9 cellular contexts compared by ENCODE assay signal in the genomic region with DNA sequence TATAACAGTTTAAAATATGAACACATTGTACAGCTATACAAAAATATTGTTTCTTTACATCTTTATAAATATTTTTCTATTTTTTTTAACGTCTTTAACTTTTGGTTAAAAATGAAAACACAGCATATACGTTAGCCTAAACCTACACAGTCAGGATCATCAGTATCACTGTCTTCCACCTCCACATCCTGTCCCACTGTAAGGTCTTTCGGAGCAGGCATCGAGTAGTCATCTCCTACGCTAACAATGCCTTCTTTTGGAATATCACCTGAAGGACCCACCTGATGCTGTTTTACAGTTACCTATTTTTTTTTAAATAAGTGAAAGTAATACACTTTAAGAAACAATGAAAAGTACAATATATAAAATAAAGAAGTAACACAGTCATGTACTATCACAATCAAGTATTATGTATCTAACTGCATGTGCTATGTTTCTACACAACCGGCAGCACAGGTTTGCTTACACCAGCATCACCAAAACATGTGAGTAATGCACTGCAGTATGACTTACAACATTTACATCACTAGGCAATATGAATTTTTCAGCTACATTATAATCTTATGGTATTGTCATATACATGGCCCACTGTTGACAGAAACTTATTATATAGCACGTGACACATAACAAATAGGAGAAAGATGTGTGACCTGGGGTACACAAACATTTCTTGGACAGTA.
A peak's percentile ranks its signal among the peaks of the same experiment; 100 is the strongest.
DNase-seq lines count a peak whose midpoint lies in the region; ATAC-seq, FAIRE-seq and TF ChIP-seq lines count a peak whose summit lies in the region.
"Had no signal": no experiment of that assay in that cellular context is flagged by ENCODE, and none has a peak within 500 bp of the region (broad histone marks: within the 10 kb centered on the region; RNA-seq: fewer than 3 reads in every experiment).

No MANE protein-coding gene starts in this region.

- ATAC-seq in HG02642 (IDR thresholded peaks at IDR 0.05; ENCODE audit: poor library complexity, unreplicated experiment) = peak; percentile 15

- no peak overlapping the region for H3K4me3 ChIP-seq in Karpas-422 (ENCODE audit: low read length)
- no peak overlapping the region for H3K4me3 ChIP-seq in dorsolateral prefrontal cortex

- intact Hi-C loops in activated CD4-positive, alpha-beta T cell treated with anti-CD3 and anti-CD28 coated beads, Interleukin-2, amount 10 ng/mL, durations not matched to agents 24 days and 14 days (cut with micrococcal nuclease) = loop anchor here (1.0 to 5.0 kb wide), 7 partner anchors 7 to 727 kb away; no protein-coding TSS in a partner anchor
- intact Hi-C loops in dorsolateral prefrontal cortex (cut with DNase I) = no loop called here

- H3K4me1 Mint-ChIP-seq in activated CD4-positive, alpha-beta T cell treated with anti-CD3 and anti-CD28 coated beads, Interleukin-2, amount 10 ng/mL, durations not matched to agents 24 days and 14 days = peaks cover 24% of the 10 kb centered on the region

- H3K27me3 ChIP-seq in Karpas-422 (ENCODE audit: low read length) = peaks cover 3% of the 10 kb centered on the region; the same call in 1 of the 2 replicates
- H3K27me3 ChIP-seq in dorsolateral prefrontal cortex = no peaks in the 10 kb centered on the region

- no peak for DNase-seq in GM12891 (ENCODE audit: insufficient read length, low spot score)
- peak; percentile 66 for DNase-seq in activated CD4-positive, alpha-beta T cell treated with anti-CD3 and anti-CD28 coated beads, Interleukin-2, amount 10 ng/mL, durations not matched to agents 24 days and 14 days
- DNase-seq in frontal cortex (ENCODE audit: low spot score in 2 of 2) = no peak
- no peak for DNase-seq in hepatic stellate cell (ENCODE audit: low spot score)
- no peak for DNase-seq in Karpas-422
- no peak for DNase-seq in ecto neural progenitor cell (ENCODE audit: low spot score)
- DNase-seq in dorsolateral prefrontal cortex = no peak

- H3K9me3 ChIP-seq in Karpas-422 (ENCODE audit: low read length) = no peaks in the 10 kb centered on the region

- H2AFZ ChIP-seq in Karpas-422 (ENCODE audit: low read length) = no peak overlapping the region

- H3K4me3 Mint-ChIP-seq in activated CD4-positive, alpha-beta T cell treated with anti-CD3 and anti-CD28 coated beads, Interleukin-2, amount 10 ng/mL, durations not matched to agents 24 days and 14 days = peak overlapping the region; percentile 43

- peaks cover 3% of the 10 kb centered on the region for H3K9me3 Mint-ChIP-seq in activated CD4-positive, alpha-beta T cell treated with anti-CD3 and anti-CD28 coated beads, Interleukin-2, amount 10 ng/mL, durations not matched to agents 24 days and 14 days

- TF ChIP-seq POLR2A in GM12891 (IDR thresholded peaks at IDR 0.05; ENCODE audit: low read depth, low read length) = no peak

- H3K27ac Mint-ChIP-seq in activated CD4-positive, alpha-beta T cell treated with anti-CD3 and anti-CD28 coated beads, Interleukin-2, amount 10 ng/mL, durations not matched to agents 24 days and 14 days = peak overlapping the region; percentile 87

- H3K36me3 Mint-ChIP-seq in activated CD4-positive, alpha-beta T cell treated with anti-CD3 and anti-CD28 coated beads, Interleukin-2, amount 10 ng/mL, durations not matched to agents 24 days and 14 days (ENCODE audit: low read depth) = peaks cover 17% of the 10 kb centered on the region

- H3K9me2 ChIP-seq in Karpas-422 (replicated peaks; ENCODE audit: insufficient read depth, low read length) = no peaks in the 10 kb centered on the region

- no peaks in the 10 kb centered on the region for H4K20me1 ChIP-seq in Karpas-422 (ENCODE audit: insufficient read depth, low read depth, low read length)

- H3K79me2 ChIP-seq in Karpas-422 (ENCODE audit: low read length) = no peaks in the 10 kb centered on the region

- no peaks in the 10 kb centered on the region for H3K4me1 ChIP-seq in Karpas-422 (ENCODE audit: low read length)

- H3K4me2 ChIP-seq in Karpas-422 (ENCODE audit: low read depth, low read length, poor library complexity, severe bottlenecking) = no peak overlapping the region

- TF ChIP-seq CTCF in dorsolateral prefrontal cortex (IDR thresholded peaks at IDR 0.05 in 54 of 56, conservative IDR thresholded peaks at IDR 0.05 in 2 of 56; ENCODE audit: low read depth in 1 of 56, partially characterized antibody in 56 of 56) = no peak

- no peaks in the 10 kb centered on the region for H3K36me3 ChIP-seq in Karpas-422 (ENCODE audit: insufficient read depth, low read length)

- H3K9ac ChIP-seq in Karpas-422 (ENCODE audit: low read length) = no peak overlapping the region

- H3K27ac ChIP-seq in Karpas-422 (ENCODE audit: low read length) (no peak overlapping the region), dorsolateral prefrontal cortex (no peak overlapping the region)
- H3K27ac ChIP-seq: HL-60 had no signal

- FAIRE-seq in GM12891 (lab: Jason Lieb, UNC) (peak; percentile 85), frontal cortex (lab: Jason Lieb, UNC) (peak; percentile 65)

- no peaks in the 10 kb centered on the region for H3K27me3 Mint-ChIP-seq in activated CD4-positive, alpha-beta T cell treated with anti-CD3 and anti-CD28 coated beads, Interleukin-2, amount 10 ng/mL, durations not matched to agents 24 days and 14 days

TF ChIP-seq in GM12891, 5 proteins besides CTCF, POLR2A, EP300 and RAD21:
- no peak for TF ChIP-seq POLR2AphosphoS5 (IDR thresholded peaks at IDR 0.05; ENCODE audit: low read depth, low read length)
- TF ChIP-seq SPI1 (IDR thresholded peaks at IDR 0.05; ENCODE audit: low read depth, low read length) = no peak
- no peak for TF ChIP-seq PAX5 (IDR thresholded peaks at IDR 0.05; ENCODE audit: insufficient read depth, low read length, severe bottlenecking)
- TF ChIP-seq TAF1 (IDR thresholded peaks at IDR 0.05; ENCODE audit: low read depth, low read length) = no peak
- TF ChIP-seq POU2F2 (IDR thresholded peaks at IDR 0.05; ENCODE audit: low read depth, low read length) = no peak
